18 cellular contexts compared by ENCODE assay signal in genomic region chr2:230600881-230601280, GRCh38.
DNase-seq lines count a peak whose midpoint lies in the region; ATAC-seq and TF ChIP-seq lines count a peak whose summit lies in the region.
"Had no signal": no experiment of that assay in that cellular context is flagged by ENCODE, and none has a peak within 500 bp of the region (broad histone marks: within the 10 kb centered on the region; RNA-seq: fewer than 3 reads in every experiment).

No MANE protein-coding gene starts in this region.

- no peaks in the 10 kb centered on the region for H3K9me3 ChIP-seq in CD4-positive, CD25-positive, alpha-beta regulatory T cell (ENCODE audit: control insufficient read depth in 2 of 2, low read length in 2 of 2)
- no peaks in the 10 kb centered on the region for H3K9me3 ChIP-seq in DND-41 (ENCODE audit: insufficient read depth, low read length, severe bottlenecking)
- peaks cover 10% of the 10 kb centered on the region; the same call in 1 of the 2 replicates for H3K9me3 ChIP-seq in OCI-LY7 (ENCODE audit: low read length)
- H3K9me3 ChIP-seq: pancreas, sigmoid colon, suprapubic skin had no signal

- no peak for TF ChIP-seq CTCF in DND-41 (IDR thresholded peaks at IDR 0.05; ENCODE audit: borderline replicate concordance, extremely low read depth, low read length, poor library complexity, severe bottlenecking)
- TF ChIP-seq CTCF in OCI-LY7 (conservative IDR thresholded peaks at IDR 0.05; ENCODE audit: low read length), result no peak
- no peak for TF ChIP-seq CTCF in foreskin keratinocyte (conservative IDR thresholded peaks at IDR 0.05)

- no peak overlapping the region for H3K9ac ChIP-seq in DND-41 (ENCODE audit: low read depth, low read length)
- H3K9ac ChIP-seq: KMS-11 had no signal

- peaks cover 38 to 92% (median 55%) of the 10 kb centered on the region in 4 donors for H3K4me1 Mint-ChIP-seq in CD4-positive, CD25-positive, alpha-beta regulatory T cell
- peaks cover 72% of the 10 kb centered on the region for H3K4me1 Mint-ChIP-seq in central memory CD8-positive, alpha-beta T cell

- BruUV-seq in OCI-LY7 (replicated peaks; lab: Mats Ljungman, UMichigan), result no TSS peak

- no peaks in the 10 kb centered on the region for H3K79me2 ChIP-seq in DND-41 (ENCODE audit: insufficient read depth, low read length)
- H3K79me2 ChIP-seq in OCI-LY7 (ENCODE audit: insufficient read depth, low read depth, low read length), result no peaks in the 10 kb centered on the region

- peaks cover 56% of the 10 kb centered on the region for H3K4me1 ChIP-seq in CD4-positive, CD25-positive, alpha-beta regulatory T cell (ENCODE audit: control insufficient read depth, insufficient read depth, low read length, poor library complexity, severe bottlenecking)
- H3K4me1 ChIP-seq in DND-41 (ENCODE audit: insufficient read depth, low read length) (peaks cover 44% of the 10 kb centered on the region), OCI-LY7 (ENCODE audit: insufficient read depth, low read length, poor library complexity, severe bottlenecking) (peaks cover 69% of the 10 kb centered on the region), foreskin keratinocyte (no peaks in the 10 kb centered on the region)
- H3K4me1 ChIP-seq: pancreas, sigmoid colon, suprapubic skin had no signal

- ATAC-seq in CD4-positive, CD25-positive, alpha-beta regulatory T cell (ENCODE audit: low read depth in 2 of 2), result no peak
- ATAC-seq in DND-41 (ENCODE audit: insufficient read depth, low read depth) (no peak), HG02588 (IDR thresholded peaks at IDR 0.05; ENCODE audit: unreplicated experiment) (no peak), foreskin keratinocyte (no peak)
- no peak for ATAC-seq in central memory CD8-positive, alpha-beta T cell (replicated peaks; ENCODE audit: extremely low read depth, poor library complexity, severe bottlenecking)
- ATAC-seq: HCT116, pancreas had no signal

- peak overlapping the region in 2 of 3 donors; percentile 79 to 82 for H3K27ac Mint-ChIP-seq in CD4-positive, CD25-positive, alpha-beta regulatory T cell
- H3K27ac Mint-ChIP-seq in central memory CD8-positive, alpha-beta T cell (ENCODE audit: low read depth), result peak overlapping the region; percentile 51

- intact Hi-C loops in OCI-LY7 (cut with micrococcal nuclease; ENCODE audit: unreplicated experiment), result loop anchor here (2.0 to 10.0 kb wide), 2 partner anchors 128 to 156 kb away; no protein-coding TSS in a partner anchor

- H3K27ac ChIP-seq in CD4-positive, CD25-positive, alpha-beta regulatory T cell (ENCODE audit: insufficient read depth, low read length, poor library complexity, severe bottlenecking), result peak overlapping the region; percentile 56
- H3K27ac ChIP-seq in DND-41 (ENCODE audit: low read length) (peak overlapping the region; percentile 57), OCI-LY7 (ENCODE audit: low read depth, low read length, poor library complexity, severe bottlenecking) (peak overlapping the region; percentile 79), foreskin keratinocyte (no peak overlapping the region)
- H3K27ac ChIP-seq: KMS-11, pancreas, sigmoid colon, suprapubic skin had no signal

- no peak overlapping the region for H2AFZ ChIP-seq in DND-41 (ENCODE audit: low read depth, low read length)
- H2AFZ ChIP-seq in OCI-LY7 (ENCODE audit: low read length), result peak overlapping the region; percentile 86

- peak overlapping the region; percentile 58 for H3K4me3 ChIP-seq in CD4-positive, CD25-positive, alpha-beta regulatory T cell (ENCODE audit: low read depth, low read length)
- no peak overlapping the region for H3K4me3 ChIP-seq in DND-41 (ENCODE audit: low read depth in 1 of 2, low read length in 2 of 2)
- peak overlapping the region; percentile 51 for H3K4me3 ChIP-seq in OCI-LY7 (ENCODE audit: low read depth, low read length, poor library complexity, severe bottlenecking)
- H3K4me3 ChIP-seq: pancreas, sigmoid colon, suprapubic skin had no signal

- peak overlapping the region; percentile 2 to 79 (median 54) for H3K4me3 Mint-ChIP-seq in CD4-positive, CD25-positive, alpha-beta regulatory T cell
- peak overlapping the region; percentile 33 for H3K4me3 Mint-ChIP-seq in central memory CD8-positive, alpha-beta T cell

- H3K9me2 ChIP-seq in OCI-LY7 (ENCODE audit: insufficient read depth, low read length), result no peaks in the 10 kb centered on the region

- H3K36me3 ChIP-seq in CD4-positive, CD25-positive, alpha-beta regulatory T cell (ENCODE audit: control insufficient read depth, insufficient read depth, low read length), result no peaks in the 10 kb centered on the region
- H3K36me3 ChIP-seq in DND-41 (ENCODE audit: insufficient read depth, low read length), result no peaks in the 10 kb centered on the region
- peaks cover 4% of the 10 kb centered on the region; the same call in 1 of the 2 replicates for H3K36me3 ChIP-seq in OCI-LY7 (ENCODE audit: insufficient read depth, low read length)
- H3K36me3 ChIP-seq: pancreas, sigmoid colon, suprapubic skin had no signal

- H3K9me3 Mint-ChIP-seq in CD4-positive, CD25-positive, alpha-beta regulatory T cell, result peaks cover 0 to 24% (median 4%) of the 10 kb centered on the region in 7 donors
- H3K9me3 Mint-ChIP-seq in central memory CD8-positive, alpha-beta T cell, result peaks cover 8% of the 10 kb centered on the region

- CTCF ChIA-PET in OCI-LY7 (lab: Charles Lee; ENCODE audit: unreplicated experiment), result no interaction called here

- no peaks in the 10 kb centered on the region for H3K27me3 Mint-ChIP-seq in CD4-positive, CD25-positive, alpha-beta regulatory T cell
- no peaks in the 10 kb centered on the region for H3K27me3 Mint-ChIP-seq in central memory CD8-positive, alpha-beta T cell

- H3K27me3 ChIP-seq in CD4-positive, CD25-positive, alpha-beta regulatory T cell (ENCODE audit: control insufficient read depth, insufficient read depth, low read length), result no peaks in the 10 kb centered on the region
- H3K27me3 ChIP-seq in DND-41 (ENCODE audit: insufficient read depth, low read length, poor library complexity), result no peaks in the 10 kb centered on the region
- no peaks in the 10 kb centered on the region for H3K27me3 ChIP-seq in foreskin keratinocyte
- H3K27me3 ChIP-seq: pancreas, sigmoid colon, suprapubic skin had no signal

- POLR2A ChIA-PET in OCI-LY7 (lab: Charles Lee), result interaction anchor here (0.7 to 1.0 kb wide), 3 partner anchors 8 to 274 kb away, joined by 3 to 7 read pairs (median 3); partner anchors contain the start of gene SP140L

- H3K36me3 Mint-ChIP-seq in CD4-positive, CD25-positive, alpha-beta regulatory T cell, result peaks cover 4% of the 10 kb centered on the region
- H3K36me3 Mint-ChIP-seq in central memory CD8-positive, alpha-beta T cell (ENCODE audit: insufficient read depth), result peaks cover 5% of the 10 kb centered on the region

- DNase-seq in CD4-positive, CD25-positive, alpha-beta regulatory T cell, result no peak
- DNase-seq in DND-41 (no peak), OCI-LY7 (ENCODE audit: low spot score) (peak; percentile 41), NK-92 (lab: John Stamatoyannopoulos, UW; ENCODE audit: unreplicated experiment) (no peak), foreskin keratinocyte (no peak)
- DNase-seq in central memory CD8-positive, alpha-beta T cell (ENCODE audit: low spot score in 2 of 2), result no peak
- DNase-seq: Calu3; GF-D8; NCI-H1105; NCI-H2107; NCI-H526 treated with DMSO at 0.1 percent for 48 hours; pancreas; sigmoid colon; stimulated activated CD4-positive, alpha-beta T cell treated with anti-CD3 and anti-CD28 coated beads, Interleukin-1b, Interleukin-23, amount 100 ng/mL, for 48 hours had no signal

- H4K20me1 ChIP-seq in DND-41 (ENCODE audit: insufficient read depth, low read length) (no peaks in the 10 kb centered on the region), OCI-LY7 (ENCODE audit: insufficient read depth, low read length) (no peaks in the 10 kb centered on the region)

- H3K4me2 ChIP-seq in DND-41 (ENCODE audit: insufficient read depth, low read length) (peak overlapping the region; percentile 13; the same call in 1 of the 2 replicates), OCI-LY7 (ENCODE audit: low read length) (peak overlapping the region; percentile 67)
- H3K4me2 ChIP-seq: KMS-11 had no signal

Comparison
In these comparisons a context has a peak if more than half of its experiments do, and no peak if none do; other contexts are left out.
1. H3K4me3 ChIP-seq: peak in CD4-positive, CD25-positive, alpha-beta regulatory T cell (single experiment) and OCI-LY7 (single experiment); none in DND-41 (0 of 2).